Comparison of ENCODE assay signal across 1 cellular context in genomic region chr9:20508242-20508641, GRCh38.
TF ChIP-seq lines count a peak whose summit lies in the region.

No MANE protein-coding gene starts in this region.

TF ChIP-seq in IMR-90, 13 proteins besides CTCF, POLR2A, EP300 and RAD21 (continued from another document):
- TF ChIP-seq USF2 (IDR thresholded peaks at IDR 0.05; ENCODE audit: low read depth, low read length), result no peak
- no peak for TF ChIP-seq BHLHE40 (IDR thresholded peaks at IDR 0.05; ENCODE audit: low read depth, low read length)
- no peak for TF ChIP-seq MAZ (IDR thresholded peaks at IDR 0.05; ENCODE audit: borderline replicate concordance, low read depth, low read length)
- no peak for TF ChIP-seq CEBPB (IDR thresholded peaks at IDR 0.05; ENCODE audit: low read depth, low read length)
- no peak for TF ChIP-seq SMC3 (IDR thresholded peaks at IDR 0.05; ENCODE audit: low read depth, low read length)
- no peak for TF ChIP-seq NFE2L2 (IDR thresholded peaks at IDR 0.05; ENCODE audit: low read depth, low read length)
- no peak for TF ChIP-seq MXI1 (IDR thresholded peaks at IDR 0.05; ENCODE audit: borderline replicate concordance, low read depth, low read length)
- no peak for TF ChIP-seq RFX5 (IDR thresholded peaks at IDR 0.05; ENCODE audit: low read depth, low read length)
- TF ChIP-seq CHD1 (IDR thresholded peaks at IDR 0.05; ENCODE audit: low read depth, low read length), result no peak
TF ChIP-seq in IMR-90: peak in this region for 0.
